1 cellular context compared by ENCODE assay signal in genomic region chr19:46985532-46986415, GRCh38.
A peak's percentile ranks its signal among the peaks of the same experiment; 100 is the strongest.
TF ChIP-seq lines count a peak whose summit lies in the region.

No MANE protein-coding gene starts in this region.

TF ChIP-seq in HepG2, 621 proteins besides CTCF, POLR2A, EP300 and RAD21 (continued from another document and continues in another):
- TF ChIP-seq BCL3 (CRISPR knock-in tag; IDR thresholded peaks at IDR 0.05) (no peak), IRX3 (CRISPR knock-in tag; IDR thresholded peaks at IDR 0.05; ENCODE audit: borderline replicate concordance, low read depth) (no peak), ARHGAP35 (CRISPR knock-in tag; IDR thresholded peaks at IDR 0.05; ENCODE audit: borderline replicate concordance) (no peak), ZNF383 (CRISPR knock-in tag; IDR thresholded peaks at IDR 0.05; ENCODE audit: borderline replicate concordance) (no peak), ZNF263 (CRISPR knock-in tag; IDR thresholded peaks at IDR 0.05) (0 out of 2 replicates have a peak, but pooled peaks have one; percentile 54), HDAC2 (CRISPR knock-in tag; IDR thresholded peaks at IDR 0.05) (0 out of 2 replicates have a peak, but pooled peaks have one; percentile 25), RBM22 (optimal IDR thresholded peaks at IDR 0.05; ENCODE audit: low read length) (peak; percentile 12), ZNF746 (CRISPR knock-in tag; IDR thresholded peaks at IDR 0.05) (no peak), POLR2AphosphoS5 (IDR thresholded peaks at IDR 0.05; ENCODE audit: low read depth, low read length) (no peak), ZNF138 (CRISPR knock-in tag; IDR thresholded peaks at IDR 0.05; ENCODE audit: low read depth) (no peak), ZNF547 (CRISPR knock-in tag; IDR thresholded peaks at IDR 0.05) (no peak), FOSL2 (CRISPR knock-in tag; IDR thresholded peaks at IDR 0.05) (peak; percentile 52), HCFC1 (IDR thresholded peaks at IDR 0.05; ENCODE audit: low read depth, low read length) (no peak), KAT2B (IDR thresholded peaks at IDR 0.05; ENCODE audit: borderline replicate concordance, low read depth, low read length) (no peak), BRF2 (CRISPR knock-in tag; IDR thresholded peaks at IDR 0.05) (no peak), CSRNP1 (CRISPR knock-in tag; IDR thresholded peaks at IDR 0.05) (no peak), ZNF556 (CRISPR knock-in tag; IDR thresholded peaks at IDR 0.05; ENCODE audit: borderline replicate concordance) (no peak), HMGA1 (CRISPR knock-in tag; conservative IDR thresholded peaks at IDR 0.05) (no peak), GATAD2A (CRISPR knock-in tag; IDR thresholded peaks at IDR 0.05) (0 out of 2 replicates have a peak, but pooled peaks have one; percentile 30), ZNF670 (CRISPR knock-in tag; IDR thresholded peaks at IDR 0.05; ENCODE audit: borderline replicate concordance) (peak; percentile 63; the same call in 1 of the 2 replicates), ZNF703 (CRISPR knock-in tag; IDR thresholded peaks at IDR 0.05; ENCODE audit: borderline replicate concordance) (no peak), KLF12 (CRISPR knock-in tag; IDR thresholded peaks at IDR 0.05; ENCODE audit: borderline replicate concordance) (no peak), RARA (CRISPR knock-in tag; IDR thresholded peaks at IDR 0.05) (no peak), SNRNP70 (IDR thresholded peaks at IDR 0.05; ENCODE audit: low read depth, low read length) (no peak), KLF15 (CRISPR knock-in tag; IDR thresholded peaks at IDR 0.05; ENCODE audit: borderline replicate concordance) (no peak), MEIS1 (CRISPR knock-in tag; IDR thresholded peaks at IDR 0.05; ENCODE audit: borderline replicate concordance) (no peak), ZZZ3 (CRISPR knock-in tag; IDR thresholded peaks at IDR 0.05; ENCODE audit: borderline replicate concordance) (no peak), MBNL3 (CRISPR knock-in tag; conservative IDR thresholded peaks at IDR 0.05) (no peak), NCOA5 (CRISPR knock-in tag; IDR thresholded peaks at IDR 0.05) (no peak), EEA1 (CRISPR knock-in tag; IDR thresholded peaks at IDR 0.05; ENCODE audit: borderline replicate concordance) (no peak), RXRB (CRISPR knock-in tag; IDR thresholded peaks at IDR 0.05; ENCODE audit: borderline replicate concordance) (no peak), HMGXB3 (CRISPR knock-in tag; IDR thresholded peaks at IDR 0.05; ENCODE audit: borderline replicate concordance) (no peak), PHF21A (CRISPR knock-in tag; IDR thresholded peaks at IDR 0.05) (no peak), ZNF569 (CRISPR knock-in tag; IDR thresholded peaks at IDR 0.05; ENCODE audit: borderline replicate concordance) (no peak), HOXA3 (CRISPR knock-in tag; IDR thresholded peaks at IDR 0.05) (0 out of 2 replicates have a peak, but pooled peaks have one; percentile 11), HNF4A (CRISPR knock-in tag; IDR thresholded peaks at IDR 0.05) (peak; percentile 76), MAX (IDR thresholded peaks at IDR 0.05) (peak; percentile 58; the same call in 1 of the 2 replicates), ZKSCAN8 (CRISPR knock-in tag; IDR thresholded peaks at IDR 0.05; ENCODE audit: borderline replicate concordance) (no peak), HDAC1 (CRISPR knock-in tag; IDR thresholded peaks at IDR 0.05) (0 out of 2 replicates have a peak, but pooled peaks have one; percentile 11)
- TF ChIP-seq, protein P1, sequence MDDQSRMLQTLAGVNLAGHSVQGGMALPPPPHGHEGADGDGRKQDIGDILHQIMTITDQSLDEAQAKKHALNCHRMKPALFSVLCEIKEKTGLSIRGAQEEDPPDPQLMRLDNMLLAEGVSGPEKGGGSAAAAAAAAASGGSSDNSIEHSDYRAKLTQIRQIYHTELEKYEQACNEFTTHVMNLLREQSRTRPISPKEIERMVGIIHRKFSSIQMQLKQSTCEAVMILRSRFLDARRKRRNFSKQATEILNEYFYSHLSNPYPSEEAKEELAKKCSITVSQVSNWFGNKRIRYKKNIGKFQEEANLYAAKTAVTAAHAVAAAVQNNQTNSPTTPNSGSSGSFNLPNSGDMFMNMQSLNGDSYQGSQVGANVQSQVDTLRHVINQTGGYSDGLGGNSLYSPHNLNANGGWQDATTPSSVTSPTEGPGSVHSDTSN (CRISPR knock-in tag; IDR thresholded peaks at IDR 0.05; ENCODE audit: borderline replicate concordance), result no peak
- TF ChIP-seq, protein P2, sequence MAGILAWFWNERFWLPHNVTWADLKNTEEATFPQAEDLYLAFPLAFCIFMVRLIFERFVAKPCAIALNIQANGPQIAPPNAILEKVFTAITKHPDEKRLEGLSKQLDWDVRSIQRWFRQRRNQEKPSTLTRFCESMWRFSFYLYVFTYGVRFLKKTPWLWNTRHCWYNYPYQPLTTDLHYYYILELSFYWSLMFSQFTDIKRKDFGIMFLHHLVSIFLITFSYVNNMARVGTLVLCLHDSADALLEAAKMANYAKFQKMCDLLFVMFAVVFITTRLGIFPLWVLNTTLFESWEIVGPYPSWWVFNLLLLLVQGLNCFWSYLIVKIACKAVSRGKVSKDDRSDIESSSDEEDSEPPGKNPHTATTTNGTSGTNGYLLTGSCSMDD (CRISPR knock-in tag; IDR thresholded peaks at IDR 0.05), result no peak
- TF ChIP-seq, protein P3, sequence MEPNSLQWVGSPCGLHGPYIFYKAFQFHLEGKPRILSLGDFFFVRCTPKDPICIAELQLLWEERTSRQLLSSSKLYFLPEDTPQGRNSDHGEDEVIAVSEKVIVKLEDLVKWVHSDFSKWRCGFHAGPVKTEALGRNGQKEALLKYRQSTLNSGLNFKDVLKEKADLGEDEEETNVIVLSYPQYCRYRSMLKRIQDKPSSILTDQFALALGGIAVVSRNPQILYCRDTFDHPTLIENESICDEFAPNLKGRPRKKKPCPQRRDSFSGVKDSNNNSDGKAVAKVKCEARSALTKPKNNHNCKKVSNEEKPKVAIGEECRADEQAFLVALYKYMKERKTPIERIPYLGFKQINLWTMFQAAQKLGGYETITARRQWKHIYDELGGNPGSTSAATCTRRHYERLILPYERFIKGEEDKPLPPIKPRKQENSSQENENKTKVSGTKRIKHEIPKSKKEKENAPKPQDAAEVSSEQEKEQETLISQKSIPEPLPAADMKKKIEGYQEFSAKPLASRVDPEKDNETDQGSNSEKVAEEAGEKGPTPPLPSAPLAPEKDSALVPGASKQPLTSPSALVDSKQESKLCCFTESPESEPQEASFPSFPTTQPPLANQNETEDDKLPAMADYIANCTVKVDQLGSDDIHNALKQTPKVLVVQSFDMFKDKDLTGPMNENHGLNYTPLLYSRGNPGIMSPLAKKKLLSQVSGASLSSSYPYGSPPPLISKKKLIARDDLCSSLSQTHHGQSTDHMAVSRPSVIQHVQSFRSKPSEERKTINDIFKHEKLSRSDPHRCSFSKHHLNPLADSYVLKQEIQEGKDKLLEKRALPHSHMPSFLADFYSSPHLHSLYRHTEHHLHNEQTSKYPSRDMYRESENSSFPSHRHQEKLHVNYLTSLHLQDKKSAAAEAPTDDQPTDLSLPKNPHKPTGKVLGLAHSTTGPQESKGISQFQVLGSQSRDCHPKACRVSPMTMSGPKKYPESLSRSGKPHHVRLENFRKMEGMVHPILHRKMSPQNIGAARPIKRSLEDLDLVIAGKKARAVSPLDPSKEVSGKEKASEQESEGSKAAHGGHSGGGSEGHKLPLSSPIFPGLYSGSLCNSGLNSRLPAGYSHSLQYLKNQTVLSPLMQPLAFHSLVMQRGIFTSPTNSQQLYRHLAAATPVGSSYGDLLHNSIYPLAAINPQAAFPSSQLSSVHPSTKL (CRISPR knock-in tag; IDR thresholded peaks at IDR 0.05), result peak; percentile 37; the same call in 1 of the 2 replicates
- TF ChIP-seq, protein P4, sequence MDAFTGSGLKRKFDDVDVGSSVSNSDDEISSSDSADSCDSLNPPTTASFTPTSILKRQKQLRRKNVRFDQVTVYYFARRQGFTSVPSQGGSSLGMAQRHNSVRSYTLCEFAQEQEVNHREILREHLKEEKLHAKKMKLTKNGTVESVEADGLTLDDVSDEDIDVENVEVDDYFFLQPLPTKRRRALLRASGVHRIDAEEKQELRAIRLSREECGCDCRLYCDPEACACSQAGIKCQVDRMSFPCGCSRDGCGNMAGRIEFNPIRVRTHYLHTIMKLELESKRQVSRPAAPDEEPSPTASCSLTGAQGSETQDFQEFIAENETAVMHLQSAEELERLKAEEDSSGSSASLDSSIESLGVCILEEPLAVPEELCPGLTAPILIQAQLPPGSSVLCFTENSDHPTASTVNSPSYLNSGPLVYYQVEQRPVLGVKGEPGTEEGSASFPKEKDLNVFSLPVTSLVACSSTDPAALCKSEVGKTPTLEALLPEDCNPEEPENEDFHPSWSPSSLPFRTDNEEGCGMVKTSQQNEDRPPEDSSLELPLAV (CRISPR knock-in tag; conservative IDR thresholded peaks at IDR 0.05; ENCODE audit: low read depth), result no peak
- TF ChIP-seq, protein P5, sequence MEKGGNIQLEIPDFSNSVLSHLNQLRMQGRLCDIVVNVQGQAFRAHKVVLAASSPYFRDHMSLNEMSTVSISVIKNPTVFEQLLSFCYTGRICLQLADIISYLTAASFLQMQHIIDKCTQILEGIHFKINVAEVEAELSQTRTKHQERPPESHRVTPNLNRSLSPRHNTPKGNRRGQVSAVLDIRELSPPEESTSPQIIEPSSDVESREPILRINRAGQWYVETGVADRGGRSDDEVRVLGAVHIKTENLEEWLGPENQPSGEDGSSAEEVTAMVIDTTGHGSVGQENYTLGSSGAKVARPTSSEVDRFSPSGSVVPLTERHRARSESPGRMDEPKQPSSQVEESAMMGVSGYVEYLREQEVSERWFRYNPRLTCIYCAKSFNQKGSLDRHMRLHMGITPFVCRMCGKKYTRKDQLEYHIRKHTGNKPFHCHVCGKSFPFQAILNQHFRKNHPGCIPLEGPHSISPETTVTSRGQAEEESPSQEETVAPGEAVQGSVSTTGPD (CRISPR knock-in tag; IDR thresholded peaks at IDR 0.05), result 0 out of 2 replicates have a peak, but pooled peaks have one; percentile 29
